Comparison of ENCODE assay signal across 6 cellular contexts in genomic region chr19:12720296-12720695, GRCh38. TPM values are rescaled to one million over a fixed set of nuclear protein-coding genes. Genes with fewer than 3 reads are reported as not detected.
A peak's percentile ranks its signal among the peaks of the same experiment; 100 is the strongest.
DNase-seq lines count a peak whose midpoint lies in the region; TF ChIP-seq lines count a peak whose summit lies in the region.

No MANE protein-coding gene starts in this region.

- TF ChIP-seq CTCF in brain microvascular endothelial cell (IDR thresholded peaks at IDR 0.05; ENCODE audit: low read depth, low read length, missing control alignments) (no peak), parathyroid adenoma (IDR thresholded peaks at IDR 0.05) (no peak)

- H3K79me2 ChIP-seq in parathyroid adenoma: peaks cover 53% of the 10 kb centered on the region

- no peak overlapping the region for H2AFZ ChIP-seq in parathyroid adenoma

- H3K9me3 ChIP-seq in HUES64 (ENCODE audit: insufficient read depth, low read depth, low read length) (no peaks in the 10 kb centered on the region), parathyroid adenoma (ENCODE audit: control insufficient read depth, low read length) (no peaks in the 10 kb centered on the region)

- H3K36me3 ChIP-seq in HUES64 (ENCODE audit: insufficient read depth, low read length): peaks cover 46% of the 10 kb centered on the region
- H3K36me3 ChIP-seq in brain microvascular endothelial cell (replicated peaks): peaks cover 28% of the 10 kb centered on the region
- no peaks in the 10 kb centered on the region for H3K36me3 ChIP-seq in parathyroid adenoma (ENCODE audit: control insufficient read depth, insufficient read depth, low read length)

- in situ Hi-C loops in brain microvascular endothelial cell (cut with HindIII; ENCODE audit: low pct_ligation_motif_present, low sequenced_read_pairs): no loop called here

- H3K27ac ChIP-seq in HUES64 (ENCODE audit: low read depth, low read length) (no peak overlapping the region), brain microvascular endothelial cell (no peak overlapping the region), parathyroid adenoma (no peak overlapping the region)

- H3K4me2 ChIP-seq in parathyroid adenoma (ENCODE audit: low read length): peak overlapping the region; percentile 99

- peak overlapping the region; percentile 81 for H3K4me3 ChIP-seq in HUES64 (ENCODE audit: low read length)
- peak overlapping the region; percentile 85 for H3K4me3 ChIP-seq in brain microvascular endothelial cell (ENCODE audit: low read depth, low read length)
- H3K4me3 ChIP-seq in parathyroid adenoma (ENCODE audit: low read depth, low read length): peak overlapping the region; percentile 90

- peaks cover 5% of the 10 kb centered on the region; the same call in 1 of the 2 replicates for H3K4me1 ChIP-seq in HUES64 (ENCODE audit: insufficient read depth, low read length)
- H3K4me1 ChIP-seq in parathyroid adenoma: peaks cover 13% of the 10 kb centered on the region

- H3K9ac ChIP-seq in HUES64 (ENCODE audit: low read depth, low read length): peak overlapping the region; percentile 94
- H3K9ac ChIP-seq in parathyroid adenoma: no peak overlapping the region

- DNase-seq in brain microvascular endothelial cell (no peak), NCI-H128 (lab: John Stamatoyannopoulos, UW; ENCODE audit: unreplicated experiment) (no peak), iPS-NIHi7 (ENCODE audit: extremely low spot score) (no peak), cerebellar nuclear complex (lab: John Stamatoyannopoulos, UW) (no peak)

- no peaks in the 10 kb centered on the region for H3K27me3 ChIP-seq in HUES64 (ENCODE audit: insufficient read depth, low read length)
- H3K27me3 ChIP-seq in brain microvascular endothelial cell (replicated peaks): no peaks in the 10 kb centered on the region
- H3K27me3 ChIP-seq in parathyroid adenoma (ENCODE audit: control insufficient read depth, insufficient read depth, low read length): no peaks in the 10 kb centered on the region

- WGBS in HUES64: 95% methylated on average over 10 of the region's 10 CpGs

RNA-seq across cellular contexts. Expression of gene TNPO2, which starts 3.4 kb away (rescaled TPM):
- polyA plus RNA-seq in HUES64 (2013, experiment 1 of 2): 53.8 TPM
- 49.7 TPM for polyA plus RNA-seq in HUES64 (2013, experiment 2 of 2)

RNA-seq across cellular contexts. Expression of gene TRIR, which starts 14.2 kb away (rescaled TPM):
- 124 TPM for polyA plus RNA-seq in HUES64 (2013, experiment 1 of 2)
- 129 TPM for polyA plus RNA-seq in HUES64 (2013, experiment 2 of 2)

RNA-seq across cellular contexts. Expression of gene GET3, which starts 17.0 kb away (rescaled TPM):
- 107 TPM for polyA plus RNA-seq in HUES64 (2013, experiment 1 of 2)
- 103 TPM for polyA plus RNA-seq in HUES64 (2013, experiment 2 of 2)

RNA-seq across cellular contexts. Expression of gene FBXW9, which starts 23.9 kb away (rescaled TPM):
- 10.1 TPM for polyA plus RNA-seq in HUES64 (2013, experiment 1 of 2)
- 9.7 TPM for polyA plus RNA-seq in HUES64 (2013, experiment 2 of 2)

RNA-seq across cellular contexts. Expression of gene BEST2, which starts 31.3 kb away (rescaled TPM):
- polyA plus RNA-seq in HUES64 (2013, experiment 1 of 2): 0.55 TPM
- 1.1 TPM for polyA plus RNA-seq in HUES64 (2013, experiment 2 of 2)
